9 cellular contexts compared by ENCODE assay signal in genomic region chr15:63971427-63971805, GRCh38.
DNase-seq lines count a peak whose midpoint lies in the region; ATAC-seq and TF ChIP-seq lines count a peak whose summit lies in the region.
"Had no signal": no experiment of that assay in that cellular context is flagged by ENCODE, and none has a peak within 500 bp of the region (broad histone marks: within the 10 kb centered on the region; RNA-seq: fewer than 3 reads in every experiment).

No MANE protein-coding gene starts in this region.

- H3K4me3 ChIP-seq in lower lobe of right lung (no peak overlapping the region), transverse colon (no peak overlapping the region), uterus (no peak overlapping the region)
- H3K4me3 ChIP-seq: A549 had no signal

- H3K36me3 ChIP-seq in lower lobe of right lung (peaks cover 4% of the 10 kb centered on the region), transverse colon (no peaks in the 10 kb centered on the region), uterus (no peaks in the 10 kb centered on the region)

- H3K27ac ChIP-seq in lower lobe of right lung (peak overlapping the region; percentile 77), transverse colon (peak overlapping the region; percentile 73 to 88 (median 83)), uterus (no peak overlapping the region)
- H3K27ac ChIP-seq: A549 had no signal

- DNase-seq in activated CD4-positive, CD25-positive, alpha-beta regulatory T cell treated with anti-CD3 and anti-CD28 coated beads, Interleukin-2, amount 50 U/mL, for 72 hours = no peak
- DNase-seq in activated CD4-positive, alpha-beta T cell treated with anti-CD3 and anti-CD28 coated beads, Interleukin-2, amount 50 U/mL, for 48 hours = peak; percentile 64 to 70
- DNase-seq in lower lobe of right lung = no peak
- peak; percentile 42 for DNase-seq in transverse colon
- DNase-seq in midbrain (lab: John Stamatoyannopoulos, UW) = no peak
- DNase-seq in NCI-H748 treated with DMSO at 0.1 percent for 48 hours (lab: John Stamatoyannopoulos, UW) = no peak
- DNase-seq in uterus = no peak

- TF ChIP-seq EP300 in transverse colon (IDR thresholded peaks at IDR 0.05; ENCODE audit: low read depth) = no peak

- TF ChIP-seq POLR2A in transverse colon (IDR thresholded peaks at IDR 0.05) (no peak), uterus (IDR thresholded peaks at IDR 0.05) (no peak)

- TF ChIP-seq CTCF in lower lobe of right lung (IDR thresholded peaks at IDR 0.05) = no peak
- TF ChIP-seq CTCF in transverse colon (IDR thresholded peaks at IDR 0.05) = no peak
- no peak for TF ChIP-seq CTCF in uterus (IDR thresholded peaks at IDR 0.05)

- no peaks in the 10 kb centered on the region for H3K9me3 ChIP-seq in lower lobe of right lung
- no peaks in the 10 kb centered on the region for H3K9me3 ChIP-seq in transverse colon
- no peaks in the 10 kb centered on the region for H3K9me3 ChIP-seq in uterus
- H3K9me3 ChIP-seq: A549 had no signal

- peak; percentile 47 to 67 for ATAC-seq in activated CD4-positive, CD25-positive, alpha-beta regulatory T cell treated with anti-CD3 and anti-CD28 coated beads, Interleukin-2, amount 50 U/mL, for 24 hours
- no peak for ATAC-seq in lower lobe of right lung
- ATAC-seq: A549 had no signal

- intact Hi-C loops in lower lobe of right lung (cut with DNase I) (no loop called here), transverse colon (cut with DNase I; ENCODE audit: low total_unique reads) (no loop called here), uterus (cut with DNase I; ENCODE audit: low total_unique reads) (no loop called here)

- H3K27me3 ChIP-seq in lower lobe of right lung (ENCODE audit: low read depth) (no peaks in the 10 kb centered on the region), transverse colon (no peaks in the 10 kb centered on the region), uterus (no peaks in the 10 kb centered on the region)

- WGBS in transverse colon (ENCODE audit: low coverage in 1 of 2), 2 donors = 76% methylated on average over 2 of the region's 2 CpGs; no CpG with 5 or more reads in 1 of the 2 donors

- in situ Hi-C loops in transverse colon (cut with MboI; ENCODE audit: low pct_ligation_motif_present in 1 of 4, low pct_unique_long_range_greater_than_20kb in 1 of 4, low sequenced_read_pairs in 3 of 4) = no loop called here

- peaks cover 48% of the 10 kb centered on the region for H3K4me1 ChIP-seq in lower lobe of right lung
- peaks cover 23 to 62% (median 56%) of the 10 kb centered on the region in 4 donors for H3K4me1 ChIP-seq in transverse colon
- no peaks in the 10 kb centered on the region for H3K4me1 ChIP-seq in uterus

Comparison
In these comparisons a context has a peak if more than half of its experiments do, and no peak if none do; other contexts are left out.
1. ATAC-seq: peak in activated CD4-positive, CD25-positive, alpha-beta regulatory T cell treated with anti-CD3 and anti-CD28 coated beads, Interleukin-2, amount 50 U/mL, for 24 hours (2 of 2); none in lower lobe of right lung (0 of 2).
2. DNase-seq: peak in activated CD4-positive, alpha-beta T cell treated with anti-CD3 and anti-CD28 coated beads, Interleukin-2, amount 50 U/mL, for 48 hours (2 of 2) and transverse colon (single experiment); none in activated CD4-positive, CD25-positive, alpha-beta regulatory T cell treated with anti-CD3 and anti-CD28 coated beads, Interleukin-2, amount 50 U/mL, for 72 hours (single experiment), lower lobe of right lung (single experiment), midbrain (single experiment), NCI-H748 treated with DMSO at 0.1 percent for 48 hours (single experiment) and uterus (0 of 2).
3. H3K27ac ChIP-seq: peak in lower lobe of right lung (single experiment) and transverse colon (4 of 4); none in uterus (0 of 2).